In genomic region chr19:15463865-15464371, GRCh38 we compare ENCODE assay signal across 9 cellular contexts. TPM values are rescaled to one million over a fixed set of nuclear protein-coding genes. Genes with fewer than 3 reads are reported as not detected.
DNase-seq lines count a peak whose midpoint lies in the region; ATAC-seq and TF ChIP-seq lines count a peak whose summit lies in the region.
"Had no signal": no experiment of that assay in that cellular context is flagged by ENCODE, and none has a peak within 500 bp of the region (broad histone marks: within the 10 kb centered on the region; RNA-seq: fewer than 3 reads in every experiment).

No MANE protein-coding gene starts in this region.

- H3F3A ChIP-seq in Loucy (ENCODE audit: low read depth), result peaks cover 16% of the 10 kb centered on the region; the same call in 1 of the 2 replicates

- peak overlapping the region; percentile 88 for H3K4me2 ChIP-seq in Loucy (ENCODE audit: low read depth, low read length, poor library complexity, severe bottlenecking)

- peaks cover 31% of the 10 kb centered on the region for H3K27me3 Mint-ChIP-seq in glutamatergic neuron (ENCODE audit: unreplicated experiment)

- no peaks in the 10 kb centered on the region for H3K36me3 Mint-ChIP-seq in glutamatergic neuron (ENCODE audit: unreplicated experiment)

- H3K9ac ChIP-seq in Loucy (ENCODE audit: low read depth, low read length, poor library complexity, severe bottlenecking), result peak overlapping the region; percentile 93

- intact Hi-C loops in right cardiac atrium (cut with DNase I), result loop anchor here in 1 of 4 donors (10.0 kb wide), 1 partner anchor 91 kb away; no protein-coding TSS in a partner anchor

- peak overlapping the region; percentile 50; the same call in 1 of the 2 replicates for H2AFZ ChIP-seq in Loucy (ENCODE audit: low read length)

- peaks cover 26% of the 10 kb centered on the region for H3K79me2 ChIP-seq in Loucy (ENCODE audit: insufficient read depth, low read length)

- H3K4me3 ChIP-seq in Loucy (ENCODE audit: low read length, poor library complexity, severe bottlenecking) (peak overlapping the region; percentile 95), right cardiac atrium (ENCODE audit: low read length) (no peak overlapping the region)

- H3K27me3 ChIP-seq in Loucy (ENCODE audit: insufficient read depth, low read length, poor library complexity, severe bottlenecking) (no peaks in the 10 kb centered on the region), right cardiac atrium (ENCODE audit: control insufficient read depth, insufficient read depth) (no peaks in the 10 kb centered on the region)

- H3K4me1 ChIP-seq in Loucy (ENCODE audit: insufficient read depth, low read length, poor library complexity, severe bottlenecking) (peaks cover 61% of the 10 kb centered on the region), right cardiac atrium (ENCODE audit: control insufficient read depth, insufficient read depth, low read length) (no peaks in the 10 kb centered on the region)

- H3K27ac ChIP-seq in right cardiac atrium (ENCODE audit: low read length), result no peak overlapping the region

- in situ Hi-C loops in GM13977 (cut with MboI; ENCODE audit: low pct_unique_long_range_greater_than_20kb, low sequenced_read_pairs, unreplicated experiment), result no loop called here

- no peaks in the 10 kb centered on the region for H3K9me3 Mint-ChIP-seq in glutamatergic neuron (ENCODE audit: unreplicated experiment)

- ATAC-seq in right cardiac atrium, result peak; percentile 56 to 68

- peaks cover 3% of the 10 kb centered on the region; the same call in 1 of the 2 replicates for H3K36me3 ChIP-seq in Loucy (ENCODE audit: insufficient read depth, low read length)

- no peak overlapping the region for H3K27ac Mint-ChIP-seq in glutamatergic neuron (ENCODE audit: unreplicated experiment)

- DNase-seq in GM13977 (ENCODE audit: low spot score), result peak; percentile 74
- peak; percentile 71 for DNase-seq in activated T-cell treated with anti-CD3 and anti-CD28 coated beads for 1 hour (ENCODE audit: low read depth)
- DNase-seq in right cardiac atrium, result peak in 1 of 3 donors; percentile 65
- DNase-seq in stimulated activated CD8-positive, alpha-beta memory T cell treated with anti-CD3 and anti-CD28 coated beads, Interleukin-7, amount 100 ng/mL, for 4 hours (ENCODE audit: low read depth in 2 of 2), result peak; percentile 62 to 69
- no peak for DNase-seq in DMS114 treated with DMSO at 0.1 percent for 48 hours (lab: John Stamatoyannopoulos, UW; ENCODE audit: unreplicated experiment)
- no peak for DNase-seq in DMS79 treated with DMSO at 0.1 percent for 48 hours (lab: John Stamatoyannopoulos, UW)
- DNase-seq in glutamatergic neuron, result no peak

- 30% methylated on average over 25 of the region's 25 CpGs for WGBS in right cardiac atrium

- no peaks in the 10 kb centered on the region for H3K9me2 ChIP-seq in Loucy (replicated peaks; ENCODE audit: low read depth, low read length)

- H3K4me1 Mint-ChIP-seq in glutamatergic neuron (ENCODE audit: low read depth, unreplicated experiment), result no peaks in the 10 kb centered on the region

- H4K20me1 ChIP-seq in Loucy (ENCODE audit: insufficient read depth, low read length, poor library complexity, severe bottlenecking), result no peaks in the 10 kb centered on the region

- TF ChIP-seq CTCF in GM13977 (IDR thresholded peaks at IDR 0.05; ENCODE audit: extremely low read depth, insufficient read depth, missing control alignments), result no peak
- TF ChIP-seq CTCF in Loucy (conservative IDR thresholded peaks at IDR 0.05; ENCODE audit: low read length), result peak; percentile 18; the same call in 1 of the 2 replicates
- no peak for TF ChIP-seq CTCF in glutamatergic neuron (IDR thresholded peaks at IDR 0.05; ENCODE audit: partially characterized antibody, unreplicated experiment)

- no peaks in the 10 kb centered on the region for H3K9me3 ChIP-seq in Loucy (ENCODE audit: insufficient read depth, low read depth, low read length)
- H3K9me3 ChIP-seq in right cardiac atrium (ENCODE audit: control insufficient read depth, low read length), result no peaks in the 10 kb centered on the region

- H3K4me3 Mint-ChIP-seq in glutamatergic neuron (ENCODE audit: unreplicated experiment), result no peak overlapping the region

RNA-seq across cellular contexts. Expression of gene RASAL3, which starts 0.4 kb away (rescaled TPM):
- total RNA-seq in right cardiac atrium (1 to 10 TPM in 2 of 4 donors, under 1 TPM in 2; 0.68 to 2.5 (median 1.3) TPM), glutamatergic neuron (ENCODE audit: unreplicated experiment) (not detected)
- 0.66 TPM for polyA plus RNA-seq in right cardiac atrium

RNA-seq across cellular contexts. Expression of gene WIZ, which starts 14.2 kb away (rescaled TPM):
- total RNA-seq in right cardiac atrium, result 10 to 100 TPM; 28.9 to 36.5 (median 33.3) TPM
- polyA plus RNA-seq in right cardiac atrium, result 28.0 TPM
- 106 TPM for total RNA-seq in glutamatergic neuron (ENCODE audit: unreplicated experiment)

RNA-seq across cellular contexts. Expression of gene PGLYRP2, which starts 15.4 kb away (rescaled TPM):
- total RNA-seq in right cardiac atrium (not detected), glutamatergic neuron (ENCODE audit: unreplicated experiment) (not detected)
- polyA plus RNA-seq in right cardiac atrium, result not detected
- total RNA-seq: frontal cortex had no signal

RNA-seq across cellular contexts. Expression of gene CYP4F22, which starts 44.4 kb away (rescaled TPM):
- total RNA-seq in right cardiac atrium, result not detected
- not detected for polyA plus RNA-seq in right cardiac atrium
- not detected for total RNA-seq in glutamatergic neuron (ENCODE audit: unreplicated experiment)
- total RNA-seq: frontal cortex had no signal

RNA-seq across cellular contexts. Expression of gene AKAP8L, which starts 45.1 kb away (rescaled TPM):
- total RNA-seq in right cardiac atrium (100 to 1,000 TPM in 1 of 4 donors, 10 to 100 TPM in 3; 64.4 to 106 (median 86.1) TPM), glutamatergic neuron (ENCODE audit: unreplicated experiment) (354 TPM)
- polyA plus RNA-seq in right cardiac atrium, result 66.5 TPM

Comparison
In these comparisons a context has a peak if more than half of its experiments do, and no peak if none do; other contexts are left out.
1. DNase-seq: peak in GM13977 (single experiment), activated T-cell treated with anti-CD3 and anti-CD28 coated beads for 1 hour (single experiment) and stimulated activated CD8-positive, alpha-beta memory T cell treated with anti-CD3 and anti-CD28 coated beads, Interleukin-7, amount 100 ng/mL, for 4 hours (2 of 2); none in DMS114 treated with DMSO at 0.1 percent for 48 hours (single experiment), DMS79 treated with DMSO at 0.1 percent for 48 hours (single experiment) and glutamatergic neuron (single experiment).